In genomic region chr5:54415896-54416640, GRCh38 we compare ENCODE assay signal across 16 cellular contexts. TPM values are rescaled to one million over a fixed set of nuclear protein-coding genes. Genes with fewer than 3 reads are reported as not detected.
A peak's percentile ranks its signal among the peaks of the same experiment; 100 is the strongest.
DNase-seq lines count a peak whose midpoint lies in the region; ATAC-seq and TF ChIP-seq lines count a peak whose summit lies in the region.
"Had no signal": no experiment of that assay in that cellular context is flagged by ENCODE, and none has a peak within 500 bp of the region (broad histone marks: within the 10 kb centered on the region; RNA-seq: fewer than 3 reads in every experiment).

No MANE protein-coding gene starts in this region.

- no peak overlapping the region for H3K4me3 ChIP-seq in AG04449 (ENCODE audit: low read depth, low read length)
- no peak overlapping the region for H3K4me3 ChIP-seq in adipocyte (ENCODE audit: low read length)
- H3K4me3 ChIP-seq in vagina: no peak overlapping the region
- H3K4me3 ChIP-seq: body of pancreas, left lung had no signal

- no peak for ATAC-seq in GM19455 (IDR thresholded peaks at IDR 0.05; ENCODE audit: unreplicated experiment)
- ATAC-seq: body of pancreas; left lung; stimulated activated naive CD8-positive, alpha-beta T cell treated with anti-CD3 and anti-CD28 coated beads, Interleukin-15, amount 100 ng/mL, for 72 hours; WTC11 had no signal

- no peaks in the 10 kb centered on the region for H3K27me3 ChIP-seq in adipocyte (replicated peaks; ENCODE audit: control insufficient read depth, insufficient read depth, low read length)
- H3K27me3 ChIP-seq in vagina: no peaks in the 10 kb centered on the region
- H3K27me3 ChIP-seq: body of pancreas, left lung had no signal

- H3K9me3 ChIP-seq in adipocyte (ENCODE audit: control insufficient read depth, low read length) (no peaks in the 10 kb centered on the region), vagina (no peaks in the 10 kb centered on the region)
- H3K9me3 ChIP-seq: body of pancreas, left lung had no signal

- POLR2A ChIA-PET in AG04449 (lab: Yijun Ruan, JAX): interaction anchor here (1.1 kb wide), 1 partner anchor 105 kb away, joined by 3 read pairs; the partner anchor contains the start of gene ARL15

- DNase-seq in AG04449 (ENCODE audit: low read depth, low spot score): peak; percentile 75
- peak; percentile 81 for DNase-seq in HFFc6
- peak; percentile 46 for DNase-seq in adipocyte (ENCODE audit: low read depth)
- DNase-seq in glomerular visceral epithelial cell (ENCODE audit: extremely low spot score): peak; percentile 12
- DNase-seq in stimulated activated CD4-positive, alpha-beta T cell treated with anti-CD3 and anti-CD28 coated beads, Interleukin-4, amount 100 ng/mL, for 1 hour: no peak
- no peak for DNase-seq in vagina (ENCODE audit: extremely low spot score in 2 of 2)
- no peak for DNase-seq in COLO668 (lab: John Stamatoyannopoulos, UW; ENCODE audit: unreplicated experiment)
- DNase-seq: activated gamma-delta T cell treated with Interleukin-2 at 50 U/mL for 16 hours; body of pancreas; left lung; NCI-H187 treated with DMSO at 0.1 percent for 48 hours; stimulated activated naive CD8-positive, alpha-beta T cell treated with anti-CD3 and anti-CD28 coated beads, Interleukin-15, amount 100 ng/mL, for 72 hours; T-helper 1 cell had no signal

- no peak for TF ChIP-seq POLR2A in vagina (IDR thresholded peaks at IDR 0.05)

- H3K36me3 Mint-ChIP-seq in HFFc6 (ENCODE audit: low read depth): no peaks in the 10 kb centered on the region

- TF ChIP-seq CTCF in AG04449 (IDR thresholded peaks at IDR 0.05; ENCODE audit: insufficient read depth, low read length, missing control alignments) (no peak), HFFc6 (IDR thresholded peaks at IDR 0.05) (no peak), vagina (IDR thresholded peaks at IDR 0.05) (no peak)

- intact Hi-C loops in vagina (cut with DNase I): no loop called here

- H3K9ac ChIP-seq in adipocyte (ENCODE audit: low read length): no peak overlapping the region

- H3K27ac ChIP-seq in vagina: no peak overlapping the region
- H3K27ac ChIP-seq: body of pancreas, left lung had no signal

- no peaks in the 10 kb centered on the region for H3K4me1 ChIP-seq in adipocyte (ENCODE audit: control insufficient read depth, insufficient read depth, low read length)
- no peaks in the 10 kb centered on the region for H3K4me1 ChIP-seq in vagina
- H3K4me1 ChIP-seq: body of pancreas, left lung had no signal

- no peak overlapping the region for H3K4me3 Mint-ChIP-seq in HFFc6
- H3K4me3 Mint-ChIP-seq: stimulated activated naive CD8-positive, alpha-beta T cell treated with anti-CD3 and anti-CD28 coated beads, Interleukin-15, amount 100 ng/mL, for 72 hours; WTC11 had no signal

- no peaks in the 10 kb centered on the region for H3K9me3 Mint-ChIP-seq in HFFc6
- H3K9me3 Mint-ChIP-seq: stimulated activated naive CD8-positive, alpha-beta T cell treated with anti-CD3 and anti-CD28 coated beads, Interleukin-15, amount 100 ng/mL, for 72 hours had no signal

- peaks cover 33% of the 10 kb centered on the region for H3K4me1 Mint-ChIP-seq in HFFc6 (ENCODE audit: low read depth)
- H3K4me1 Mint-ChIP-seq: stimulated activated naive CD8-positive, alpha-beta T cell treated with anti-CD3 and anti-CD28 coated beads, Interleukin-15, amount 100 ng/mL, for 72 hours had no signal

- CTCF ChIA-PET in AG04449 (lab: Yijun Ruan, JAX): interaction anchor here (0.7 to 7.9 kb wide), 5 partner anchors 74 to 172 kb away, joined by 3 to 55 read pairs (median 3); no protein-coding TSS in a partner anchor

- H3K27me3 Mint-ChIP-seq in HFFc6 (ENCODE audit: insufficient read depth): peaks cover 9% of the 10 kb centered on the region; the same call in 1 of the 2 replicates

- peak overlapping the region; percentile 27 for H3K27ac Mint-ChIP-seq in HFFc6
- H3K27ac Mint-ChIP-seq: stimulated activated naive CD8-positive, alpha-beta T cell treated with anti-CD3 and anti-CD28 coated beads, Interleukin-15, amount 100 ng/mL, for 72 hours; WTC11 had no signal

- H3K36me3 ChIP-seq in adipocyte (ENCODE audit: control insufficient read depth, insufficient read depth, low read length, severe bottlenecking) (no peaks in the 10 kb centered on the region), vagina (no peaks in the 10 kb centered on the region)
- H3K36me3 ChIP-seq: left lung had no signal

RNA-seq across cellular contexts. Expression of gene HSPB3, which starts 39.4 kb away (rescaled TPM):
- total RNA-seq in HFFc6 (2021; fragmentation: NEBNext Ultra II Directional; extraction: Animal tissue kit (Norgen Biotek cat#: 25700)): 1 to 10 TPM; 3.3 to 9.6 (median 7.5) TPM
- not detected for total RNA-seq in vagina
- total RNA-seq: activated CD8-positive, alpha-beta memory T cell treated with anti-CD3 and anti-CD28 coated beads for 36 hours; body of pancreas; WTC11 had no signal

Comparison
In these comparisons a context has a peak if more than half of its experiments do, and no peak if none do; other contexts are left out.
1. DNase-seq: peak in AG04449 (single experiment), HFFc6 (single experiment), adipocyte (single experiment) and glomerular visceral epithelial cell (single experiment); none in stimulated activated CD4-positive, alpha-beta T cell treated with anti-CD3 and anti-CD28 coated beads, Interleukin-4, amount 100 ng/mL, for 1 hour (single experiment), vagina (0 of 2) and COLO668 (single experiment).